22 cellular contexts compared by ENCODE assay signal in the genomic region with DNA sequence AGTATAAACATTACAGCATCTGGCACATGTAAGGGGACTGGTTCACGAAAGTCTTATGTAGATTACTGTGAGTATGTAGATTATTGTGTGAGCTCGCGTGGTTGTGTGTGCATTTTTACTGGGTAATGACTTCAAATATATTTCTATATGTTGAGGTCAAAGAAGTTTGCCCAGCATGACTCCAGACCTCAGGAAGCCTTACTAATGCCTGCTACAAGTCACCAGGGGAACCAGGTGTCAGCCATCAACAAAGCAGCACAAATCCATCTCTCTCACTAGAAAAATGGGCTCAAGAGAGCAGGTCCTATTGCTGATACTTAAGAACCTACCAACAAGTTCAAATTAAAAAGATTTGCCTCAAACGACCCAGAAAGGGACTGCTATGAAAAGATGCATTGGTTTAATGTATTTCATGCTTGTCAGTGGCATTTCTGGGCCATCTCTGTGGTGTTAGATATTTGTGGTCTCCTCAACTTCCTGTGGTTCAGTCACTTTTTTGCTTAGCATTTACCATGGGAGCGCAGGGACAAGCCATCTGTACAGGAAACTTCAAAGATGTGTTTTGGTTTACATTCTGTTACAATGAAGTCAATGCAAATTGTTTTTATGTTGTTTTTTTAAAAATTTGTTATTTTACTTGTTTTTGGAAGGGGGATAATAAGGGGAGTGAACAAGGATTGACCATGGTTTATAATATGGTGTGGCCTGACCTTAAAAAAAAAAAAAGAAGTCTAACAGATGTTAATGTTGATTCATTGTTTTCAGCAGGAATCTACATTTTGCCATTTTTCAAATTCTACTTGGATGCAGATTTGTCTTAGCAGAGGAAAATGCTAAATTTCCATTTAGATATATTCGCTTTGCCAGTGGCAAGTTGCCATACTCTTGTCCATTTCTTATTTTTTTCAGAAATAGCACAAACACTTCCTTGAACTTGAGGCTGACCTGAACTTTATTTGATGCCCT.
DNase-seq lines count a peak whose midpoint lies in the region; ATAC-seq, FAIRE-seq and TF ChIP-seq lines count a peak whose summit lies in the region.
"Had no signal": no experiment of that assay in that cellular context is flagged by ENCODE, and none has a peak within 500 bp of the region (broad histone marks: within the 10 kb centered on the region; RNA-seq: fewer than 3 reads in every experiment).

No MANE protein-coding gene starts in this region.

- H3K4me1 Mint-ChIP-seq in astrocyte (ENCODE audit: low read depth, unreplicated experiment), result peaks cover 23% of the 10 kb centered on the region

- no peak overlapping the region for H3K27ac ChIP-seq in astrocyte (ENCODE audit: low read depth, low read length)
- H3K27ac ChIP-seq: PC-9, prostate gland had no signal

- H4K20me1 ChIP-seq in astrocyte (ENCODE audit: insufficient read depth, low read length), result no peaks in the 10 kb centered on the region

- H3K9me3 ChIP-seq in astrocyte (ENCODE audit: insufficient read depth, low read depth, low read length), result no peaks in the 10 kb centered on the region
- H3K9me3 ChIP-seq in BE2C, result no peaks in the 10 kb centered on the region
- H3K9me3 ChIP-seq: prostate gland had no signal

- no peak overlapping the region for H3K9ac ChIP-seq in astrocyte (ENCODE audit: low read length)

- peaks cover 8% of the 10 kb centered on the region for H3K4me1 ChIP-seq in astrocyte (ENCODE audit: insufficient read depth, low read length)
- peaks cover 19% of the 10 kb centered on the region for H3K4me1 ChIP-seq in BE2C
- H3K4me1 ChIP-seq: prostate gland had no signal

- H3K4me2 ChIP-seq in astrocyte (ENCODE audit: low read length), result no peak overlapping the region
- H3K4me2 ChIP-seq: PC-9 had no signal

- no peak overlapping the region for H2AFZ ChIP-seq in astrocyte (ENCODE audit: low read depth, low read length)
- H2AFZ ChIP-seq: PC-9 had no signal

- no peak for ATAC-seq in HG03159 (IDR thresholded peaks at IDR 0.05; ENCODE audit: unreplicated experiment)
- no peak for ATAC-seq in GM18502 (IDR thresholded peaks at IDR 0.05; ENCODE audit: poor library complexity, unreplicated experiment)
- ATAC-seq: activated CD8-positive, alpha-beta T cell treated with anti-CD3 and anti-CD28 coated beads for 36 hours; esophagus mucosa; GM12878; left lobe of liver had no signal

- no peaks in the 10 kb centered on the region for H3K27me3 ChIP-seq in astrocyte (ENCODE audit: insufficient read depth, low read length)
- H3K27me3 ChIP-seq in BE2C, result no peaks in the 10 kb centered on the region

- H3K27me3 Mint-ChIP-seq in astrocyte (ENCODE audit: low read depth, unreplicated experiment), result peaks cover 1% of the 10 kb centered on the region
- H3K27me3 Mint-ChIP-seq: activated CD8-positive, alpha-beta T cell treated with anti-CD3 and anti-CD28 coated beads for 36 hours; dendritic cell treated with granulocyte-macrophage colony-stimulating factor and Interleukin-4, amounts not matched to agents 40 ng/mL and 50 ng/mL, for 4 days; type B pancreatic cell had no signal

- H3K36me3 Mint-ChIP-seq in astrocyte (ENCODE audit: low read depth, unreplicated experiment), result peaks cover 4% of the 10 kb centered on the region
- H3K36me3 Mint-ChIP-seq: type B pancreatic cell had no signal

- no peak for TF ChIP-seq CTCF in AG10803 (conservative IDR thresholded peaks at IDR 0.05; ENCODE audit: low read length)
- no peak for TF ChIP-seq CTCF in astrocyte (IDR thresholded peaks at IDR 0.05; ENCODE audit: insufficient read depth, low read depth, low read length)
- TF ChIP-seq CTCF in BE2C (IDR thresholded peaks at IDR 0.05; ENCODE audit: low read depth, low read length), result no peak

- no peaks in the 10 kb centered on the region for H3K9me3 Mint-ChIP-seq in astrocyte (ENCODE audit: unreplicated experiment)

- DNase-seq in AG10803 (ENCODE audit: low read depth) (peak; percentile 69), Kasumi-1 (lab: John Stamatoyannopoulos, UW) (peak; percentile 83 to 91), astrocyte (ENCODE audit: low read depth) (peak; percentile 78), hepatic stellate cell (ENCODE audit: low spot score) (peak; percentile 15), GM19238 (ENCODE audit: insufficient read length, low spot score) (no peak), BE2C (no peak)
- DNase-seq: activated CD8-positive, alpha-beta T cell treated with anti-CD3 and anti-CD28 coated beads for 36 hours; amniotic stem cell; hippocampal formation; NCI-H187 treated with DMSO at 0.1 percent for 48 hours; NCI-H524 treated with DMSO at 0.1 percent for 48 hours; PC-9; stimulated activated CD4-positive, alpha-beta T cell treated with anti-CD3 and anti-CD28 coated beads, Interleukin-12 subunit alpha, Interleukin-12 subunit beta, amount 100 ng/mL, for 4 hours; stimulated activated naive CD4-positive, alpha-beta T cell treated with Interleukin-2 at 50 U/mL for 16 hours had no signal

- H3K36me3 ChIP-seq in astrocyte (ENCODE audit: insufficient read depth, low read length) (no peaks in the 10 kb centered on the region), BE2C (no peaks in the 10 kb centered on the region)
- H3K36me3 ChIP-seq: prostate gland had no signal

- peak overlapping the region; percentile 78 for H3K27ac Mint-ChIP-seq in astrocyte (ENCODE audit: unreplicated experiment)
- H3K27ac Mint-ChIP-seq: activated CD8-positive, alpha-beta T cell treated with anti-CD3 and anti-CD28 coated beads for 36 hours; dendritic cell treated with granulocyte-macrophage colony-stimulating factor and Interleukin-4, amounts not matched to agents 40 ng/mL and 50 ng/mL, for 4 days; type B pancreatic cell had no signal

- no peak overlapping the region for H3K4me3 ChIP-seq in AG10803 (ENCODE audit: low read length)
- H3K4me3 ChIP-seq in astrocyte (ENCODE audit: insufficient read depth, low read depth, low read length), result no peak overlapping the region
- no peak overlapping the region for H3K4me3 ChIP-seq in BE2C (ENCODE audit: low read depth, low read length)
- H3K4me3 ChIP-seq: GM12878, PC-9, prostate gland had no signal

- no peaks in the 10 kb centered on the region for H3K79me2 ChIP-seq in astrocyte (ENCODE audit: insufficient read depth, low read length)

- FAIRE-seq in astrocyte (lab: Jason Lieb, UNC), result peak; percentile 23
- FAIRE-seq: GM12878 had no signal

- no peak overlapping the region for H3K4me3 Mint-ChIP-seq in astrocyte (ENCODE audit: unreplicated experiment)
- H3K4me3 Mint-ChIP-seq: activated CD8-positive, alpha-beta T cell treated with anti-CD3 and anti-CD28 coated beads for 36 hours; dendritic cell treated with granulocyte-macrophage colony-stimulating factor and Interleukin-4, amounts not matched to agents 40 ng/mL and 50 ng/mL, for 4 days; type B pancreatic cell had no signal

Comparison
In these comparisons a context has a peak if more than half of its experiments do, and no peak if none do; other contexts are left out.
1. DNase-seq: peak in AG10803 (single experiment), Kasumi-1 (2 of 2), astrocyte (single experiment) and hepatic stellate cell (single experiment); none in GM19238 (single experiment) and BE2C (single experiment).